ENCODE assay signal across 19 cellular contexts in genomic region chr1:82927753-82928152, GRCh38.
A peak's percentile ranks its signal among the peaks of the same experiment; 100 is the strongest.
DNase-seq lines count a peak whose midpoint lies in the region; ATAC-seq lines count a peak whose summit lies in the region.
"Had no signal": no experiment of that assay in that cellular context is flagged by ENCODE, and none has a peak within 500 bp of the region (broad histone marks: within the 10 kb centered on the region; RNA-seq: fewer than 3 reads in every experiment).

No MANE protein-coding gene starts in this region.

- no peaks in the 10 kb centered on the region for H3K4me1 ChIP-seq in effector memory CD4-positive, alpha-beta T cell (ENCODE audit: control insufficient read depth, insufficient read depth, low read length, poor library complexity, severe bottlenecking)

- peaks cover 0 to under 1% of the 10 kb centered on the region in 2 donors for H3K9me3 Mint-ChIP-seq in activated T-cell treated with anti-CD3 and anti-CD28 coated beads, Interleukin-2, amount 50 U/mL, for 72 hours
- peaks cover under 1% of the 10 kb centered on the region for H3K9me3 Mint-ChIP-seq in activated T-cell treated with anti-CD3 and anti-CD28 coated beads, Interleukin-2, amount 50 U/mL, for 24 hours
- H3K9me3 Mint-ChIP-seq in natural killer cell treated with Interleukin-12 subunit alpha and Interleukin-12 subunit beta and Interleukin-15 and Interleukin-18, amount 100 ng/mL, for 72 hours: peaks cover 7% of the 10 kb centered on the region

- no peak for ATAC-seq in activated T-cell treated with anti-CD3 and anti-CD28 coated beads, Interleukin-2, amount 50 U/mL, for 72 hours (replicated peaks in 1 of 2)
- ATAC-seq in natural killer cell treated with Interleukin-12 subunit alpha and Interleukin-12 subunit beta and Interleukin-15 and Interleukin-18, amount 100 ng/mL, for 72 hours: no peak

- no peaks in the 10 kb centered on the region for H3K27me3 ChIP-seq in effector memory CD4-positive, alpha-beta T cell (replicated peaks; ENCODE audit: control insufficient read depth, insufficient read depth, low read length, poor library complexity, severe bottlenecking)

- H3K9me3 ChIP-seq in effector memory CD4-positive, alpha-beta T cell (ENCODE audit: control insufficient read depth, low read length): no peaks in the 10 kb centered on the region

- H3K4me3 ChIP-seq in effector memory CD4-positive, alpha-beta T cell (ENCODE audit: insufficient read depth, low read depth, low read length, poor library complexity, severe bottlenecking): no peak overlapping the region

- H3K27me3 Mint-ChIP-seq in activated T-cell treated with anti-CD3 and anti-CD28 coated beads, Interleukin-2, amount 50 U/mL, for 72 hours (ENCODE audit: low read depth): no peaks in the 10 kb centered on the region
- no peaks in the 10 kb centered on the region for H3K27me3 Mint-ChIP-seq in activated T-cell treated with anti-CD3 and anti-CD28 coated beads, Interleukin-2, amount 50 U/mL, for 24 hours
- H3K27me3 Mint-ChIP-seq in natural killer cell treated with Interleukin-12 subunit alpha and Interleukin-12 subunit beta and Interleukin-15 and Interleukin-18, amount 100 ng/mL, for 72 hours: no peaks in the 10 kb centered on the region

- DNase-seq in activated T-cell treated with anti-CD3 and anti-CD28 coated beads, Interleukin-2, amount 50 U/mL, for 72 hours: no peak
- no peak for DNase-seq in activated T-cell treated with anti-CD3 and anti-CD28 coated beads, Interleukin-2, amount 50 U/mL, for 24 hours
- DNase-seq in SK-N-DZ (ENCODE audit: low spot score): peak; percentile 3
- DNase-seq in islet precursor cell: peak; percentile 67
- peak; percentile 61 for DNase-seq in renal cortical epithelial cell (ENCODE audit: low read depth)
- no peak for DNase-seq in natural killer cell treated with Interleukin-12 subunit alpha and Interleukin-12 subunit beta and Interleukin-15 and Interleukin-18, amount 100 ng/mL, for 72 hours (ENCODE audit: low spot score)
- DNase-seq in effector memory CD4-positive, alpha-beta T cell: no peak
- no peak for DNase-seq in activated CD4-positive, CD25-positive, alpha-beta regulatory T cell (lab: John Stamatoyannopoulos, UW)
- DNase-seq: 8988T, COR-L47, DMS153, H7, Karpas-422, MM.1S, NCI-H1105 treated with DMSO at 0.1 percent for 48 hours, NCI-H2029, NCI-H2171 treated with DMSO at 0.1 percent for 48 hours, NCI-H774 had no signal

- no peak overlapping the region for H3K4me3 Mint-ChIP-seq in activated T-cell treated with anti-CD3 and anti-CD28 coated beads, Interleukin-2, amount 50 U/mL, for 72 hours
- H3K4me3 Mint-ChIP-seq in activated T-cell treated with anti-CD3 and anti-CD28 coated beads, Interleukin-2, amount 50 U/mL, for 24 hours: no peak overlapping the region
- no peak overlapping the region for H3K4me3 Mint-ChIP-seq in natural killer cell treated with Interleukin-12 subunit alpha and Interleukin-12 subunit beta and Interleukin-15 and Interleukin-18, amount 100 ng/mL, for 72 hours

- peak overlapping the region; percentile 31 for H3K27ac Mint-ChIP-seq in activated T-cell treated with anti-CD3 and anti-CD28 coated beads, Interleukin-2, amount 50 U/mL, for 72 hours
- H3K27ac Mint-ChIP-seq in activated T-cell treated with anti-CD3 and anti-CD28 coated beads, Interleukin-2, amount 50 U/mL, for 24 hours: no peak overlapping the region
- H3K27ac Mint-ChIP-seq in natural killer cell treated with Interleukin-12 subunit alpha and Interleukin-12 subunit beta and Interleukin-15 and Interleukin-18, amount 100 ng/mL, for 72 hours: no peak overlapping the region

- H3K4me1 Mint-ChIP-seq in activated T-cell treated with anti-CD3 and anti-CD28 coated beads, Interleukin-2, amount 50 U/mL, for 72 hours (ENCODE audit: low read depth): peaks cover 2% of the 10 kb centered on the region
- peaks cover 4% of the 10 kb centered on the region for H3K4me1 Mint-ChIP-seq in activated T-cell treated with anti-CD3 and anti-CD28 coated beads, Interleukin-2, amount 50 U/mL, for 24 hours (ENCODE audit: low read depth)
- H3K4me1 Mint-ChIP-seq in natural killer cell treated with Interleukin-12 subunit alpha and Interleukin-12 subunit beta and Interleukin-15 and Interleukin-18, amount 100 ng/mL, for 72 hours (ENCODE audit: low read depth in 2 of 2): peaks cover 0 to 3% of the 10 kb centered on the region in 2 donors

- H3K27ac ChIP-seq in effector memory CD4-positive, alpha-beta T cell (ENCODE audit: insufficient read depth, low read length, poor library complexity, severe bottlenecking): no peak overlapping the region
- H3K27ac ChIP-seq: C4-2B had no signal

- peaks cover 0 to under 1% of the 10 kb centered on the region in 2 donors for H3K36me3 Mint-ChIP-seq in activated T-cell treated with anti-CD3 and anti-CD28 coated beads, Interleukin-2, amount 50 U/mL, for 72 hours (ENCODE audit: insufficient read depth in 2 of 2)
- H3K36me3 Mint-ChIP-seq in activated T-cell treated with anti-CD3 and anti-CD28 coated beads, Interleukin-2, amount 50 U/mL, for 24 hours (ENCODE audit: low read depth): no peaks in the 10 kb centered on the region
- H3K36me3 Mint-ChIP-seq in natural killer cell treated with Interleukin-12 subunit alpha and Interleukin-12 subunit beta and Interleukin-15 and Interleukin-18, amount 100 ng/mL, for 72 hours: peaks cover 2% of the 10 kb centered on the region

- no peaks in the 10 kb centered on the region for H3K36me3 ChIP-seq in effector memory CD4-positive, alpha-beta T cell (ENCODE audit: control insufficient read depth, insufficient read depth, low read length)

Comparison
In these comparisons a context has a peak if more than half of its experiments do, and no peak if none do; other contexts are left out.
1. DNase-seq: peak in SK-N-DZ (single experiment), islet precursor cell (single experiment) and renal cortical epithelial cell (single experiment); none in activated T-cell treated with anti-CD3 and anti-CD28 coated beads, Interleukin-2, amount 50 U/mL, for 72 hours (0 of 2), activated T-cell treated with anti-CD3 and anti-CD28 coated beads, Interleukin-2, amount 50 U/mL, for 24 hours (single experiment), natural killer cell treated with Interleukin-12 subunit alpha and Interleukin-12 subunit beta and Interleukin-15 and Interleukin-18, amount 100 ng/mL, for 72 hours (single experiment), effector memory CD4-positive, alpha-beta T cell (0 of 3) and activated CD4-positive, CD25-positive, alpha-beta regulatory T cell (0 of 4).